ENCODE assay signal across 19 cellular contexts in genomic region chr1:184022651-184023050, GRCh38. TPM values are rescaled to one million over a fixed set of nuclear protein-coding genes. Genes with fewer than 3 reads are reported as not detected.
DNase-seq lines count a peak whose midpoint lies in the region; ATAC-seq and TF ChIP-seq lines count a peak whose summit lies in the region.
"Had no signal": no experiment of that assay in that cellular context is flagged by ENCODE, and none has a peak within 500 bp of the region (broad histone marks: within the 10 kb centered on the region; RNA-seq: fewer than 3 reads in every experiment).

No MANE protein-coding gene starts in this region.

- no peak overlapping the region for H2BK120ac ChIP-seq in mesenchymal stem cell (ENCODE audit: low read depth, low read length)

- peaks cover 35% of the 10 kb centered on the region for H3K4me1 Mint-ChIP-seq in endodermal cell
- H3K4me1 Mint-ChIP-seq: activated B cell treated with CpG ODN at 0.5 μM for 24 hours; activated naive CD8-positive, alpha-beta T cell treated with anti-CD3 and anti-CD28 coated beads for 36 hours had no signal

- H3K4me3 ChIP-seq in endodermal cell (ENCODE audit: low read length) (no peak overlapping the region), mesenchymal stem cell (ENCODE audit: insufficient read depth in 1 of 2, low read depth in 1 of 2, low read length in 2 of 2) (no peak overlapping the region), thyroid gland (replicated peaks in 1 of 3) (no peak overlapping the region)
- H3K4me3 ChIP-seq: esophagus squamous epithelium, mucosa of descending colon had no signal

- no peak overlapping the region for H3K4me3 Mint-ChIP-seq in endodermal cell
- H3K4me3 Mint-ChIP-seq: activated B cell treated with CpG ODN at 0.5 μM for 24 hours; activated naive CD8-positive, alpha-beta T cell treated with anti-CD3 and anti-CD28 coated beads for 36 hours; immature natural killer cell had no signal

- H3K4me1 ChIP-seq in endodermal cell (ENCODE audit: control insufficient read depth, insufficient read depth, low read length), result peaks cover 10% of the 10 kb centered on the region
- H3K4me1 ChIP-seq in mesenchymal stem cell (ENCODE audit: control insufficient read depth, insufficient read depth, low read depth, low read length), result no peaks in the 10 kb centered on the region
- peaks cover 32 to 34% of the 10 kb centered on the region in 2 donors for H3K4me1 ChIP-seq in thyroid gland

- H3K27ac ChIP-seq in endodermal cell (ENCODE audit: low read depth, low read length) (peak overlapping the region; percentile 14), mesenchymal stem cell (ENCODE audit: low read length, poor library complexity, severe bottlenecking) (no peak overlapping the region), thyroid gland (peak overlapping the region in 2 of 3 donors; percentile 6 to 71)
- H3K27ac ChIP-seq: 22Rv1, esophagus squamous epithelium had no signal

- H3K4ac ChIP-seq in mesenchymal stem cell (ENCODE audit: low read depth in 1 of 2, low read length in 2 of 2), result no peak overlapping the region

- TF ChIP-seq POLR2A in thyroid gland (IDR thresholded peaks at IDR 0.05), result no peak

- no peak overlapping the region for H2BK12ac ChIP-seq in mesenchymal stem cell (ENCODE audit: low read length in 2 of 2)

- H3K9me3 ChIP-seq in endodermal cell (ENCODE audit: control insufficient read depth, low read length) (no peaks in the 10 kb centered on the region), mesenchymal stem cell (ENCODE audit: control insufficient read depth, low read length) (no peaks in the 10 kb centered on the region), thyroid gland (no peaks in the 10 kb centered on the region)
- H3K9me3 ChIP-seq: esophagus squamous epithelium, mucosa of descending colon had no signal

- no peaks in the 10 kb centered on the region for H3K9me3 Mint-ChIP-seq in endodermal cell
- H3K9me3 Mint-ChIP-seq: activated B cell treated with CpG ODN at 0.5 μM for 24 hours; activated naive CD8-positive, alpha-beta T cell treated with anti-CD3 and anti-CD28 coated beads for 36 hours; immature natural killer cell had no signal

- WGBS in endodermal cell (ENCODE audit: insufficient coverage in 1 of 2, insufficient read length in 1 of 2), 2 experiments, result 40 to 65% methylated on average over 2 of the region's 2 CpGs
- 83% methylated on average over 1 of the region's 2 CpGs for WGBS in mesenchymal stem cell
- 50 to 53% methylated on average over 2 of the region's 2 CpGs for WGBS in thyroid gland, 2 donors

- no peak overlapping the region for H3K27ac Mint-ChIP-seq in endodermal cell
- H3K27ac Mint-ChIP-seq: activated B cell treated with CpG ODN at 0.5 μM for 24 hours; activated naive CD8-positive, alpha-beta T cell treated with anti-CD3 and anti-CD28 coated beads for 36 hours; immature natural killer cell had no signal

- peaks cover 15% of the 10 kb centered on the region for H3K27me3 Mint-ChIP-seq in endodermal cell (ENCODE audit: insufficient read depth)

- H3K4me2 ChIP-seq in mesenchymal stem cell (ENCODE audit: low read length, poor library complexity, severe bottlenecking), result no peak overlapping the region

- no peak overlapping the region for H3K14ac ChIP-seq in mesenchymal stem cell (ENCODE audit: low read length in 2 of 2)

- no peak overlapping the region for H4K8ac ChIP-seq in mesenchymal stem cell (ENCODE audit: low read length)

- peak in 2 of 3 experiments; percentile 19 to 66 for DNase-seq in NCI-H1417 (lab: John Stamatoyannopoulos, UW)
- no peak for DNase-seq in NCI-H1417 treated with DMSO at 0.1 percent for 48 hours (lab: John Stamatoyannopoulos, UW)
- DNase-seq in endodermal cell, result no peak
- peak; percentile 24 for DNase-seq in mesenchymal stem cell
- no peak for DNase-seq in thyroid gland
- DNase-seq in ACHN, result no peak
- DNase-seq: activated B cell treated with CpG ODN at 0.5 μM for 24 hours; activated CD8-positive, alpha-beta memory T cell treated with anti-CD3 and anti-CD28 coated beads, Interleukin-2, amount 50 U/mL, for 4 hours; activated naive CD8-positive, alpha-beta T cell treated with anti-CD3 and anti-CD28 coated beads for 36 hours; COR-L47; esophagus squamous epithelium; GOT3; immature natural killer cell; mucosa of descending colon; NCI-H2029 treated with DMSO at 0.1 percent for 48 hours; SW 1271 had no signal

- no peak overlapping the region for H3K23ac ChIP-seq in mesenchymal stem cell (ENCODE audit: low read length in 2 of 2)

- TF ChIP-seq CTCF in endodermal cell (conservative IDR thresholded peaks at IDR 0.05), result no peak
- TF ChIP-seq CTCF in thyroid gland (IDR thresholded peaks at IDR 0.05), result no peak

- ATAC-seq in HG03045 (IDR thresholded peaks at IDR 0.05; ENCODE audit: unreplicated experiment), result no peak
- ATAC-seq in GM21447 (IDR thresholded peaks at IDR 0.05; ENCODE audit: unreplicated experiment), result no peak
- ATAC-seq: mucosa of descending colon had no signal

- no peak overlapping the region for H2BK15ac ChIP-seq in mesenchymal stem cell (ENCODE audit: low read depth, poor library complexity, severe bottlenecking)

- intact Hi-C loops in thyroid gland (cut with DNase I), result no loop called here

- H2AFZ ChIP-seq in mesenchymal stem cell (ENCODE audit: low read depth, low read length), result no peak overlapping the region

- no peaks in the 10 kb centered on the region for H3K36me3 Mint-ChIP-seq in endodermal cell (ENCODE audit: low read depth)
- H3K36me3 Mint-ChIP-seq: activated naive CD8-positive, alpha-beta T cell treated with anti-CD3 and anti-CD28 coated beads for 36 hours had no signal

- H3K36me3 ChIP-seq in endodermal cell (ENCODE audit: control insufficient read depth, insufficient read depth, low read length), result no peaks in the 10 kb centered on the region
- H3K36me3 ChIP-seq in mesenchymal stem cell (ENCODE audit: control insufficient read depth in 1 of 2, insufficient read depth in 2 of 2, low read depth in 1 of 2, low read length in 2 of 2), result no peaks in the 10 kb centered on the region
- no peaks in the 10 kb centered on the region for H3K36me3 ChIP-seq in thyroid gland
- H3K36me3 ChIP-seq: esophagus squamous epithelium had no signal

- H2AK5ac ChIP-seq in mesenchymal stem cell (ENCODE audit: low read length, severe bottlenecking), result no peak overlapping the region

- no peak overlapping the region for H3K18ac ChIP-seq in mesenchymal stem cell (ENCODE audit: low read depth in 1 of 2, low read length in 2 of 2)

- in situ Hi-C loops in ACHN (cut with HindIII; ENCODE audit: low pct_ligation_motif_present, low pct_unique_long_range_greater_than_20kb, low sequenced_read_pairs), result no loop called here

- H3K9ac ChIP-seq in endodermal cell (ENCODE audit: extremely low read depth, low read length, poor library complexity, severe bottlenecking) (no peak overlapping the region), mesenchymal stem cell (ENCODE audit: low read length) (no peak overlapping the region)

- no peak overlapping the region for H2BK5ac ChIP-seq in mesenchymal stem cell (ENCODE audit: low read depth, low read length, poor library complexity, severe bottlenecking)

- no peak overlapping the region for H4K91ac ChIP-seq in mesenchymal stem cell (ENCODE audit: low read length)

- no peaks in the 10 kb centered on the region for H3K79me1 ChIP-seq in mesenchymal stem cell (replicated peaks; ENCODE audit: low read length, poor library complexity, severe bottlenecking)

- H3K27me3 ChIP-seq in endodermal cell (ENCODE audit: control insufficient read depth, insufficient read depth, low read length, poor library complexity, severe bottlenecking), result peaks cover 10% of the 10 kb centered on the region
- H3K27me3 ChIP-seq in mesenchymal stem cell (ENCODE audit: control insufficient read depth in 1 of 2, insufficient read depth in 1 of 2, low read length in 2 of 2), result no peaks in the 10 kb centered on the region
- no peaks in the 10 kb centered on the region for H3K27me3 ChIP-seq in thyroid gland

RNA-seq across cellular contexts. Expression of gene COLGALT2, which starts 14.9 kb away (rescaled TPM):
- 1 to 10 TPM; 1.9 to 2.3 TPM for total RNA-seq in endodermal cell
- polyA plus RNA-seq in endodermal cell (2013, experiment 1 of 2), result 11.8 TPM
- polyA plus RNA-seq in endodermal cell (2013, experiment 2 of 2), result 10.1 TPM
- polyA plus RNA-seq in mesenchymal stem cell (2013, experiment 1 of 2), result 2.2 TPM
- 2.3 TPM for polyA plus RNA-seq in mesenchymal stem cell (2013, experiment 2 of 2)
- total RNA-seq in thyroid gland, result 1 to 10 TPM; 2.6 to 8.3 (median 5.4) TPM

RNA-seq across cellular contexts. Expression of gene TSEN15, which starts 28.9 kb away (rescaled TPM):
- 10 to 100 TPM; 20.4 to 22.5 TPM for total RNA-seq in endodermal cell
- polyA plus RNA-seq in endodermal cell (2013, experiment 1 of 2), result 54.5 TPM
- 44.5 TPM for polyA plus RNA-seq in endodermal cell (2013, experiment 2 of 2)
- polyA plus RNA-seq in mesenchymal stem cell (2013, experiment 1 of 2), result 32.4 TPM
- 34.3 TPM for polyA plus RNA-seq in mesenchymal stem cell (2013, experiment 2 of 2)
- total RNA-seq in thyroid gland, result 10 to 100 TPM; 45.8 to 63.3 (median 60.1) TPM

Comparison
In these comparisons a context has a peak if more than half of its experiments do, and no peak if none do; other contexts are left out.
1. DNase-seq: peak in NCI-H1417 (2 of 3) and mesenchymal stem cell (single experiment); none in NCI-H1417 treated with DMSO at 0.1 percent for 48 hours (single experiment), endodermal cell (single experiment), thyroid gland (0 of 2) and ACHN (single experiment).